10 cellular contexts compared by ENCODE assay signal in the genomic region with DNA sequence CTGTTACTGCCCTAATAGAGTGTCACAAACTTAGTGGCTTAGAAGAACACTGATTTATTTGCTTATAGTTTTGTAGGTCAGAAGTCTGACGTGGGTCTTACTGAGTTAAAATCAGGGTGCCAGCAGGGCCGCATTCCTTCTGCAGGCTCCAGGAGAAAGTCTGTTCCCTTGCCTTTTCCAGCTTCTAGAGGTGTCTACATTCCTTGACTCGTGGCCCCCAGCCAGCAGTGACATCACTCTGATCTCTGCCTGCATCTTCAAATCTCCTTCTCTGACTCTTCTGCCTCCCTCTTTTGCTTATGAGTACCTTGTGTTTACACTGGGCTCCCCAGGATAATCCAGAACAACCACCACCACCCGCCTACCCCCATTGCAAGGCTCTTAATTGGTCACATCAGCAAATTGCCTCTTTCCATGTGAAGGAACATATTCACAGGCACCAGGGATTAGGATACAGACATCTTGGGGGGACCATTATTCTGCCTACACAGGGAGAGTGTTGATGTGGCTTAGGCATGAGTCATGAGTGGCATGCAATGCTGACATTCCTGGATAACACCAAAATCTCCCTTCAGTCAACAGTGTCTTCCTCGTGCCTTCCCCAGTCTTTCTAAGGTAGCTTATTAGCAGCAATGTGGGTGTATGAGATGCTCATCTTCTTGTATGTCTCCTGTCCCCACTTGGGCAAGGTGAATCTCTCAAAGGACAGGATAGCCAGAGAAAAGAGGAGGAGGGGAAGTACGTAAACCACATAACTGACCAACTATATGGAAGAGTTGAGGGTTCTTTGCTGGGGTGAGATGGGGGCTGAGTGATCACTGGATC. TPM values are rescaled to one million over a fixed set of nuclear protein-coding genes. Genes with fewer than 3 reads are reported as not detected.
DNase-seq lines count a peak whose midpoint lies in the region; ATAC-seq and TF ChIP-seq lines count a peak whose summit lies in the region.
"Had no signal": no experiment of that assay in that cellular context is flagged by ENCODE, and none has a peak within 500 bp of the region (broad histone marks: within the 10 kb centered on the region; RNA-seq: fewer than 3 reads in every experiment).

No MANE protein-coding gene starts in this region.

- H3K36me3 ChIP-seq in duodenal mucosa (ENCODE audit: control insufficient read depth in 1 of 2, insufficient read depth in 2 of 2, low read length in 2 of 2), result no peaks in the 10 kb centered on the region
- H3K36me3 ChIP-seq: vagina had no signal

- POLR2A ChIA-PET in activated CD4-positive, alpha-beta T cell treated with anti-CD3 and anti-CD28 coated beads for 36 hours (lab: Charles Lee), result interaction anchor here (0.7 kb wide), 1 partner anchor 11 kb away, joined by 3 read pairs; no protein-coding TSS in a partner anchor

- H3K27me3 Mint-ChIP-seq in activated CD4-positive, alpha-beta T cell treated with anti-CD3 and anti-CD28 coated beads for 36 hours, result no peaks in the 10 kb centered on the region
- no peaks in the 10 kb centered on the region for H3K27me3 Mint-ChIP-seq in osteocyte (ENCODE audit: unreplicated experiment)

- TF ChIP-seq CTCF in osteocyte (IDR thresholded peaks at IDR 0.05), result no peak

- no peaks in the 10 kb centered on the region for H3K27me3 ChIP-seq in duodenal mucosa (ENCODE audit: control insufficient read depth in 1 of 2, insufficient read depth in 2 of 2, low read length in 2 of 2)
- H3K27me3 ChIP-seq: vagina had no signal

- no peak for DNase-seq in activated CD4-positive, alpha-beta T cell treated with anti-CD3 and anti-CD28 coated beads for 36 hours
- no peak for DNase-seq in activated CD4-positive, alpha-beta T cell treated with anti-CD3 and anti-CD28 coated beads, Interleukin-2, amount 50 U/mL, for 48 hours
- peak; percentile 64 for DNase-seq in M059J (ENCODE audit: low read depth)
- DNase-seq in osteocyte (ENCODE audit: extremely low spot score, unreplicated experiment), result peak; percentile 59
- DNase-seq in NCI-H1417 (lab: John Stamatoyannopoulos, UW), result no peak
- no peak for DNase-seq in HuH-7 (ENCODE audit: low spot score)
- DNase-seq: NCI-H2029 treated with DMSO at 0.1 percent for 48 hours had no signal

- CTCF ChIA-PET in activated CD4-positive, alpha-beta T cell treated with anti-CD3 and anti-CD28 coated beads for 36 hours (lab: Charles Lee), result interaction anchor here (0.6 to 1.4 kb wide), 3 partner anchors 11 to 157 kb away, joined by 3 to 6 read pairs (median 4); no protein-coding TSS in a partner anchor

- peaks cover 81% of the 10 kb centered on the region for H3K36me3 Mint-ChIP-seq in activated CD4-positive, alpha-beta T cell treated with anti-CD3 and anti-CD28 coated beads for 36 hours (ENCODE audit: low read depth)
- peaks cover 4% of the 10 kb centered on the region for H3K36me3 Mint-ChIP-seq in osteocyte (ENCODE audit: unreplicated experiment)

- H3K27ac Mint-ChIP-seq in activated CD4-positive, alpha-beta T cell treated with anti-CD3 and anti-CD28 coated beads for 36 hours, result peak overlapping the region; percentile 68
- peak overlapping the region; percentile 21 for H3K27ac Mint-ChIP-seq in osteocyte (ENCODE audit: unreplicated experiment)

- H3K9ac ChIP-seq in duodenal mucosa (ENCODE audit: low read depth in 1 of 2, low read length in 2 of 2), result no peak overlapping the region

- no peaks in the 10 kb centered on the region for H3K9me3 Mint-ChIP-seq in activated CD4-positive, alpha-beta T cell treated with anti-CD3 and anti-CD28 coated beads for 36 hours (ENCODE audit: low read depth)
- no peaks in the 10 kb centered on the region for H3K9me3 Mint-ChIP-seq in osteocyte (ENCODE audit: unreplicated experiment)

- H3K4me3 ChIP-seq in duodenal mucosa (ENCODE audit: low read depth in 1 of 2, low read length in 2 of 2), result no peak overlapping the region
- H3K4me3 ChIP-seq: vagina had no signal

- H3K27ac ChIP-seq in duodenal mucosa (ENCODE audit: low read depth, low read length), result peak overlapping the region; percentile 60
- H3K27ac ChIP-seq: vagina had no signal

- peaks cover 4 to 10% of the 10 kb centered on the region in 2 donors for H3K4me1 ChIP-seq in duodenal mucosa (ENCODE audit: control insufficient read depth in 1 of 2, insufficient read depth in 2 of 2, low read length in 2 of 2)
- H3K4me1 ChIP-seq: vagina had no signal

- no peak overlapping the region for H3K4me3 Mint-ChIP-seq in activated CD4-positive, alpha-beta T cell treated with anti-CD3 and anti-CD28 coated beads for 36 hours
- no peak overlapping the region for H3K4me3 Mint-ChIP-seq in osteocyte (ENCODE audit: unreplicated experiment)

- ATAC-seq in activated CD4-positive, alpha-beta T cell treated with anti-CD3 and anti-CD28 coated beads for 36 hours, result peak; percentile 39
- no peak for ATAC-seq in GM21717 (IDR thresholded peaks at IDR 0.05; ENCODE audit: unreplicated experiment)

- H3K9me3 ChIP-seq in duodenal mucosa (ENCODE audit: control insufficient read depth in 1 of 2, low read length in 2 of 2), result no peaks in the 10 kb centered on the region
- H3K9me3 ChIP-seq: vagina had no signal

- intact Hi-C loops in activated CD4-positive, alpha-beta T cell treated with anti-CD3 and anti-CD28 coated beads for 36 hours (cut with DNase I, micrococcal nuclease), result no loop called here

- H3K4me1 Mint-ChIP-seq in activated CD4-positive, alpha-beta T cell treated with anti-CD3 and anti-CD28 coated beads for 36 hours, result peaks cover 69% of the 10 kb centered on the region
- peaks cover 25% of the 10 kb centered on the region for H3K4me1 Mint-ChIP-seq in osteocyte (ENCODE audit: unreplicated experiment)

RNA-seq across cellular contexts. Expression of a gene that starts 24.4 kb away (rescaled TPM):
- 100 to 1,000 TPM; 277 to 526 TPM for total RNA-seq in activated CD4-positive, alpha-beta T cell treated with anti-CD3 and anti-CD28 coated beads for 36 hours
- 0.39 and 0.57 TPM in 2 replicates for total RNA-seq in M059J (2014; rRNA removed; shearing (Covaris generic))
- total RNA-seq in osteocyte, result 26.4 and 33.4 TPM in 2 replicates

Comparison
In these comparisons a context has a peak if more than half of its experiments do, and no peak if none do; other contexts are left out.
1. DNase-seq: peak in M059J (single experiment) and osteocyte (single experiment); none in activated CD4-positive, alpha-beta T cell treated with anti-CD3 and anti-CD28 coated beads for 36 hours (single experiment), activated CD4-positive, alpha-beta T cell treated with anti-CD3 and anti-CD28 coated beads, Interleukin-2, amount 50 U/mL, for 48 hours (0 of 2), NCI-H1417 (0 of 3) and HuH-7 (single experiment).
2. RNA of a gene that starts 24.4 kb away (total RNA-seq): 277 to 526 TPM in activated CD4-positive, alpha-beta T cell treated with anti-CD3 and anti-CD28 coated beads for 36 hours and 26.4 to 33.4 TPM in osteocyte; 0.39 to 0.57 TPM in M059J; every median in the first group is over 10 times any median in the second.